Comparison of ENCODE assay signal across 16 cellular contexts in the genomic region with DNA sequence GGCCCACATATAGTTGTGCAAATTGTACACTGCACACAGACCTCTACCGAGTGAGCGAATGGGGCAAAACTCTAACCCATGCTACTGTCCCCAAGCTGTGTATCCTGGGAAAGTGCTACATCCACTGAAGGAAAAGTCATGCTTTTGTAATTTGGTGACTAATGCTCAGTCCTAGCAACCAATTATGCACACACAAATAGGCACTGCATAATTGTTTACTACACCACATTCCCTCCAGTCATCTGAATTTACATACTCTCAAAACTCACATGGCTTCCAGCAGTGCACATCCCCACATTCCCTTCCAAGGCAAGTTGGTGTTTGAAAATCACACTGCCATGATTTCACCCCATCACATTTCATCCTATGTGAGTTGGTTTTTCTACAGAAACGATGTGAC.
DNase-seq lines count a peak whose midpoint lies in the region; ATAC-seq and TF ChIP-seq lines count a peak whose summit lies in the region.
"Had no signal": no experiment of that assay in that cellular context is flagged by ENCODE, and none has a peak within 500 bp of the region (broad histone marks: within the 10 kb centered on the region; RNA-seq: fewer than 3 reads in every experiment).

No MANE protein-coding gene starts in this region.

- H2BK120ac ChIP-seq in trophoblast cell (ENCODE audit: insufficient read depth, low read length, poor library complexity), result no peak overlapping the region

- H3K9me3 ChIP-seq in Panc1 (ENCODE audit: control insufficient read depth, insufficient read depth, low read depth, low read length), result no peaks in the 10 kb centered on the region
- no peaks in the 10 kb centered on the region for H3K9me3 ChIP-seq in trophoblast cell (ENCODE audit: insufficient read depth, low read depth, low read length)
- H3K9me3 ChIP-seq: heart right ventricle had no signal

- no peak overlapping the region for H3K23ac ChIP-seq in trophoblast cell (ENCODE audit: low read length)

- H3K79me2 ChIP-seq in trophoblast cell (ENCODE audit: control insufficient read depth, insufficient read depth, low read length, poor library complexity), result no peaks in the 10 kb centered on the region

- no peak overlapping the region for H4K8ac ChIP-seq in trophoblast cell (ENCODE audit: low read depth, low read length)

- TF ChIP-seq CTCF in Panc1 (IDR thresholded peaks at IDR 0.05) (no peak), epithelial cell of esophagus (IDR thresholded peaks at IDR 0.05; ENCODE audit: insufficient read depth, low read depth, low read length, missing control alignments) (no peak), coronary artery (IDR thresholded peaks at IDR 0.05) (no peak)

- no peak overlapping the region for H3K9ac ChIP-seq in trophoblast cell (ENCODE audit: low read length)

- CTCF ChIA-PET in Panc1 (lab: Charles Lee), result no interaction called here

- DNase-seq in Caki2 (ENCODE audit: low read depth), result peak; percentile 23
- DNase-seq in Panc1 (ENCODE audit: low read depth, low spot score), result no peak
- peak; percentile 50 for DNase-seq in epithelial cell of esophagus (ENCODE audit: low read depth)
- peak; percentile 43 to 79 for DNase-seq in trophoblast cell
- no peak for DNase-seq in GM19240 (ENCODE audit: insufficient read length, low spot score)
- no peak for DNase-seq in coronary artery (ENCODE audit: low spot score)
- DNase-seq: activated CD4-positive, alpha-beta T cell treated with anti-CD3 and anti-CD28 coated beads, Interleukin-2, amount 10 ng/mL, durations not matched to agents 24 days and 14 days; activated effector memory CD4-positive, alpha-beta T cell treated with Interleukin-2 at 50 U/mL for 16 hours; CD8-positive, alpha-beta T cell; cortex of kidney; heart right ventricle; NCI-H2029; NK-92 treated with Interleukin-12 subunit alpha and Interleukin-12 subunit beta, amount 100 ng/mL, for 24 hours; T-helper 1 cell had no signal

- no peaks in the 10 kb centered on the region for H3K79me1 ChIP-seq in trophoblast cell (ENCODE audit: low read length)

- H3K4me1 ChIP-seq in Panc1 (ENCODE audit: control insufficient read depth, insufficient read depth, low read length) (no peaks in the 10 kb centered on the region), trophoblast cell (ENCODE audit: control insufficient read depth in 1 of 2, insufficient read depth in 2 of 2, low read length in 2 of 2) (no peaks in the 10 kb centered on the region)

- no peak overlapping the region for H2AK5ac ChIP-seq in trophoblast cell (ENCODE audit: low read length)

- WGBS in trophoblast cell (ENCODE audit: extremely low coverage, insufficient coverage, insufficient read length), result no CpG with 5 or more reads among the region's 3 CpGs

- H4K12ac ChIP-seq in trophoblast cell (ENCODE audit: low read depth, low read length), result no peak overlapping the region

- H4K91ac ChIP-seq in trophoblast cell (ENCODE audit: low read depth, low read length), result no peak overlapping the region

- no peak overlapping the region for H3K4ac ChIP-seq in trophoblast cell (ENCODE audit: low read depth, low read length)

- no TSS peak for BruUV-seq in Panc1 (replicated peaks; lab: Mats Ljungman, UMichigan)

- intact Hi-C loops in Panc1 (cut with micrococcal nuclease; ENCODE audit: unreplicated experiment), result no loop called here

- H3K27me3 ChIP-seq in Panc1 (ENCODE audit: control insufficient read depth, insufficient read depth, low read length), result no peaks in the 10 kb centered on the region
- H3K27me3 ChIP-seq in trophoblast cell (ENCODE audit: insufficient read depth, low read length), result no peaks in the 10 kb centered on the region
- H3K27me3 ChIP-seq: heart right ventricle had no signal

- H2BK5ac ChIP-seq in trophoblast cell (ENCODE audit: low read depth, low read length, poor library complexity), result no peak overlapping the region

- no peak overlapping the region for H2AFZ ChIP-seq in trophoblast cell (ENCODE audit: insufficient read depth, low read length, poor library complexity)

- no peak overlapping the region for H3K14ac ChIP-seq in trophoblast cell (ENCODE audit: low read length)

- H3K4me3 ChIP-seq in Panc1 (ENCODE audit: low read depth in 2 of 2, low read length in 2 of 2) (no peak overlapping the region), epithelial cell of esophagus (ENCODE audit: low read length) (no peak overlapping the region), trophoblast cell (ENCODE audit: low read depth, low read length) (no peak overlapping the region), coronary artery (no peak overlapping the region)
- H3K4me3 ChIP-seq: heart right ventricle had no signal

- POLR2A ChIA-PET in Panc1 (lab: Charles Lee), result no interaction called here

- peak; percentile 53; the same call in 1 of the 2 replicates for ATAC-seq in Panc1
- ATAC-seq in HG02870 (IDR thresholded peaks at IDR 0.05; ENCODE audit: unreplicated experiment), result no peak
- ATAC-seq in HG03432 (IDR thresholded peaks at IDR 0.05; ENCODE audit: unreplicated experiment), result no peak
- ATAC-seq: CD8-positive, alpha-beta T cell had no signal

- no peak overlapping the region for H2BK12ac ChIP-seq in trophoblast cell (ENCODE audit: low read length)

- H3K18ac ChIP-seq in trophoblast cell (ENCODE audit: low read length), result no peak overlapping the region

- H3K27ac ChIP-seq in Panc1 (ENCODE audit: low read length), result no peak overlapping the region
- H3K27ac ChIP-seq in trophoblast cell (ENCODE audit: low read depth, low read length), result no peak overlapping the region
- H3K27ac ChIP-seq in coronary artery, result no peak overlapping the region

- no peak overlapping the region for H3K4me2 ChIP-seq in trophoblast cell (ENCODE audit: low read length)

- in situ Hi-C loops in Caki2 (cut with HindIII; ENCODE audit: low pct_unique_long_range_greater_than_20kb, low sequenced_read_pairs), result no loop called here
- in situ Hi-C loops in Panc1 (cut with HindIII; ENCODE audit: low pct_unique_long_range_greater_than_20kb, low sequenced_read_pairs), result no loop called here

- no peaks in the 10 kb centered on the region for H3K36me3 ChIP-seq in Panc1 (ENCODE audit: control insufficient read depth, insufficient read depth, low read length)
- no peaks in the 10 kb centered on the region for H3K36me3 ChIP-seq in trophoblast cell (ENCODE audit: control insufficient read depth in 1 of 2, insufficient read depth in 2 of 2, low read length in 2 of 2)
- H3K36me3 ChIP-seq: heart right ventricle had no signal

Comparison
In these comparisons a context has a peak if more than half of its experiments do, and no peak if none do; other contexts are left out.
1. DNase-seq: peak in Caki2 (single experiment), epithelial cell of esophagus (single experiment) and trophoblast cell (2 of 2); none in Panc1 (single experiment), GM19240 (single experiment) and coronary artery (single experiment).